In the genomic region with DNA sequence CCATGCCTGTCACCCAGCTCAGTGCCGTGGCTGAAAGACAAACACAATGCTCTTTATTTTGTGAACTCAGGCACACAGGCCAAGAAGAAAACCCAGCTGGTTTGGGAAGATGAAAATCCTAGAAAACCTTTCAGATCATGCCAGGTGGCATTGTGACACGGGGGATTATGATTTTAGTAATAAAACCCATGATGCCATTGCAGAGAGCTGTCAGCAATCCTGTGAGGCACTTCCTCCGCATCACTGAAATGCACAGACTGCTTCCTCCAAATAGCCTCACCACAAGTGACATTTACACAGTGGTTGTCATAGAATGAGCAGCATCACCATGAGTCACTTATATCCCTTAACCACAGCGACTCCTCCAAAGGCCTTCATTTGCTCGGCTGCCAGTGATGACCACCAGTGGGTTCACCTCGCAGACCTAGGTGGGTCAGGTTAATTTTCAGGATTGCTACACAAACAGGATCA, we compare ENCODE assay signal across 10 cellular contexts. TPM values are rescaled to one million over a fixed set of nuclear protein-coding genes. Genes with fewer than 3 reads are reported as not detected.
DNase-seq lines count a peak whose midpoint lies in the region; ATAC-seq and TF ChIP-seq lines count a peak whose summit lies in the region.
"Had no signal": no experiment of that assay in that cellular context is flagged by ENCODE, and none has a peak within 500 bp of the region (broad histone marks: within the 10 kb centered on the region; RNA-seq: fewer than 3 reads in every experiment).

No MANE protein-coding gene starts in this region.

- H2AFZ ChIP-seq in HCT116 (ENCODE audit: low read depth, low read length, poor library complexity, severe bottlenecking): no peak overlapping the region

- H3K27me3 Mint-ChIP-seq in effector memory CD8-positive, alpha-beta T cell: no peaks in the 10 kb centered on the region

- no peak overlapping the region for H3K27ac Mint-ChIP-seq in effector memory CD8-positive, alpha-beta T cell

- TF ChIP-seq RAD21 in HCT116 (IDR thresholded peaks at IDR 0.05; ENCODE audit: low read depth): no peak

- H3K79me2 ChIP-seq in HCT116 (ENCODE audit: insufficient read depth, low read length): no peaks in the 10 kb centered on the region

- H3K36me3 ChIP-seq in HCT116 (ENCODE audit: control insufficient read depth in 1 of 2, insufficient read depth in 2 of 2, low read length in 2 of 2): no peaks in the 10 kb centered on the region; a peak in 1 of 4 replicates
- H3K36me3 ChIP-seq: thoracic aorta had no signal

- peaks cover 8% of the 10 kb centered on the region for H3K36me3 Mint-ChIP-seq in effector memory CD8-positive, alpha-beta T cell (ENCODE audit: insufficient read depth)

- no peak for TF ChIP-seq POLR2A in HCT116 (IDR thresholded peaks at IDR 0.05; ENCODE audit: borderline replicate concordance, extremely low read depth, insufficient read depth, insufficient read length)

- H3K9me2 ChIP-seq in HCT116 (ENCODE audit: insufficient read depth): no peaks in the 10 kb centered on the region

- H3K9me3 Mint-ChIP-seq in effector memory CD8-positive, alpha-beta T cell: no peaks in the 10 kb centered on the region

- no peaks in the 10 kb centered on the region for H3K9me3 ChIP-seq in HCT116 (ENCODE audit: control insufficient read depth in 1 of 2, insufficient read depth in 1 of 2, low read depth in 1 of 2, low read length in 2 of 2)
- H3K9me3 ChIP-seq: right atrium auricular region, thoracic aorta had no signal

- H3K4me1 Mint-ChIP-seq in effector memory CD8-positive, alpha-beta T cell (ENCODE audit: low read depth in 2 of 2): peaks cover 0 to 4% of the 10 kb centered on the region in 2 donors

- CTCF ChIA-PET in HCT116 (lab: Charles Lee): no interaction called here

- no peak overlapping the region for H3K27ac ChIP-seq in HCT116 (ENCODE audit: low read depth, low read length)
- H3K27ac ChIP-seq: right atrium auricular region, thoracic aorta had no signal

- no peak overlapping the region for H3K9ac ChIP-seq in HCT116 (ENCODE audit: low read length)

- H3K4me2 ChIP-seq in HCT116 (ENCODE audit: low read length): peak overlapping the region; percentile 29

- peak; percentile 88 for ATAC-seq in HCT116
- ATAC-seq in effector memory CD8-positive, alpha-beta T cell (replicated peaks): no peak
- no peak for ATAC-seq in HG02678 (IDR thresholded peaks at IDR 0.05; ENCODE audit: unreplicated experiment)

- POLR2A ChIA-PET in HCT116 (lab: Charles Lee): no interaction called here

- DNase-seq in HCT116 (ENCODE audit: low read depth, low spot score) (peak; percentile 26), RPMI7951 (ENCODE audit: low read depth) (peak; percentile 90), epithelial cell of esophagus (ENCODE audit: low read depth) (peak; percentile 29), iPS-NIHi11 (ENCODE audit: low spot score) (no peak)
- DNase-seq in stimulated activated CD8-positive, alpha-beta memory T cell treated with anti-CD3 and anti-CD28 coated beads, Interleukin-4, amount 100 ng/mL, for 48 hours: peak; percentile 34
- DNase-seq in effector memory CD8-positive, alpha-beta T cell: no peak
- DNase-seq: NCI-H510A had no signal

- H3K27me3 ChIP-seq in HCT116 (ENCODE audit: insufficient read depth, low read length): no peaks in the 10 kb centered on the region
- H3K27me3 ChIP-seq: right atrium auricular region had no signal

- TF ChIP-seq CTCF in HCT116 (IDR thresholded peaks at IDR 0.05 in 2 of 3, conservative IDR thresholded peaks at IDR 0.05 in 1 of 3; ENCODE audit: borderline replicate concordance in 1 of 3, insufficient read depth in 1 of 3, low read depth in 2 of 3, low read length in 2 of 3) (no peak), epithelial cell of esophagus (IDR thresholded peaks at IDR 0.05; ENCODE audit: insufficient read depth, low read depth, low read length, missing control alignments) (no peak)

- RAD21 ChIA-PET in HCT116 (lab: Charles Lee; ENCODE audit: low non-redundant PET in 1 of 2, low total read pairs in 2 of 2, uncharacterized antibody in 2 of 2, unreplicated experiment in 2 of 2): no interaction called here

- H4K20me1 ChIP-seq in HCT116 (ENCODE audit: insufficient read depth): no peaks in the 10 kb centered on the region

- H3K4me3 ChIP-seq in HCT116 (replicated peaks in 1 of 2; ENCODE audit: low read depth in 1 of 2, low read length in 2 of 2) (no peak overlapping the region), epithelial cell of esophagus (ENCODE audit: low read length) (no peak overlapping the region)
- H3K4me3 ChIP-seq: right atrium auricular region, thoracic aorta had no signal

- no peak overlapping the region for H3K4me3 Mint-ChIP-seq in effector memory CD8-positive, alpha-beta T cell

- intact Hi-C loops in HCT116 (cut with micrococcal nuclease): no loop called here

- BruUV-seq in HCT116 (replicated peaks; lab: Mats Ljungman, UMichigan): no TSS peak

- H3K4me1 ChIP-seq in HCT116 (ENCODE audit: control insufficient read depth in 1 of 2, insufficient read depth in 2 of 2, low read length in 2 of 2): peaks cover 15 to 16% of the 10 kb centered on the region in 2 experiments
- H3K4me1 ChIP-seq: right atrium auricular region had no signal

TF ChIP-seq in HCT116, 20 proteins besides CTCF, POLR2A, EP300 and RAD21:
- TF ChIP-seq SIN3A (IDR thresholded peaks at IDR 0.05; ENCODE audit: low read depth): no peak
- TF ChIP-seq SP1 (IDR thresholded peaks at IDR 0.05; ENCODE audit: low read depth): 0 out of 2 replicates have a peak, but pooled peaks have one; percentile 22
- peak; percentile 48 for TF ChIP-seq FOSL1 (IDR thresholded peaks at IDR 0.05; ENCODE audit: low read depth)
- TF ChIP-seq JUND (IDR thresholded peaks at IDR 0.05): peak; percentile 43
- TF ChIP-seq, protein P1, sequence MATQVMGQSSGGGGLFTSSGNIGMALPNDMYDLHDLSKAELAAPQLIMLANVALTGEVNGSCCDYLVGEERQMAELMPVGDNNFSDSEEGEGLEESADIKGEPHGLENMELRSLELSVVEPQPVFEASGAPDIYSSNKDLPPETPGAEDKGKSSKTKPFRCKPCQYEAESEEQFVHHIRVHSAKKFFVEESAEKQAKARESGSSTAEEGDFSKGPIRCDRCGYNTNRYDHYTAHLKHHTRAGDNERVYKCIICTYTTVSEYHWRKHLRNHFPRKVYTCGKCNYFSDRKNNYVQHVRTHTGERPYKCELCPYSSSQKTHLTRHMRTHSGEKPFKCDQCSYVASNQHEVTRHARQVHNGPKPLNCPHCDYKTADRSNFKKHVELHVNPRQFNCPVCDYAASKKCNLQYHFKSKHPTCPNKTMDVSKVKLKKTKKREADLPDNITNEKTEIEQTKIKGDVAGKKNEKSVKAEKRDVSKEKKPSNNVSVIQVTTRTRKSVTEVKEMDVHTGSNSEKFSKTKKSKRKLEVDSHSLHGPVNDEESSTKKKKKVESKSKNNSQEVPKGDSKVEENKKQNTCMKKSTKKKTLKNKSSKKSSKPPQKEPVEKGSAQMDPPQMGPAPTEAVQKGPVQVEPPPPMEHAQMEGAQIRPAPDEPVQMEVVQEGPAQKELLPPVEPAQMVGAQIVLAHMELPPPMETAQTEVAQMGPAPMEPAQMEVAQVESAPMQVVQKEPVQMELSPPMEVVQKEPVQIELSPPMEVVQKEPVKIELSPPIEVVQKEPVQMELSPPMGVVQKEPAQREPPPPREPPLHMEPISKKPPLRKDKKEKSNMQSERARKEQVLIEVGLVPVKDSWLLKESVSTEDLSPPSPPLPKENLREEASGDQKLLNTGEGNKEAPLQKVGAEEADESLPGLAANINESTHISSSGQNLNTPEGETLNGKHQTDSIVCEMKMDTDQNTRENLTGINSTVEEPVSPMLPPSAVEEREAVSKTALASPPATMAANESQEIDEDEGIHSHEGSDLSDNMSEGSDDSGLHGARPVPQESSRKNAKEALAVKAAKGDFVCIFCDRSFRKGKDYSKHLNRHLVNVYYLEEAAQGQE (IDR thresholded peaks at IDR 0.05; ENCODE audit: low read depth): no peak

RNA-seq across cellular contexts. Expression of a gene that starts 22.7 kb away (rescaled TPM):
- total RNA-seq in HCT116 (2021; ENCODE audit: unreplicated experiment): 12.7 TPM
- polyA plus RNA-seq in HCT116 (2012): 6.3 and 7.8 TPM in 2 replicates
- total RNA-seq in RPMI7951 (2014; rRNA removed; shearing (Covaris generic)): 19.5 and 20.1 TPM in 2 replicates

RNA-seq across cellular contexts. Expression of a gene that starts 45.7 kb away (rescaled TPM):
- total RNA-seq in HCT116 (2021; ENCODE audit: unreplicated experiment): 22.4 TPM
- 9.2 and 11.1 TPM in 2 replicates for polyA plus RNA-seq in HCT116 (2012)
- 15.3 and 18.2 TPM in 2 replicates for total RNA-seq in RPMI7951 (2014; rRNA removed; shearing (Covaris generic))

RNA-seq across cellular contexts. Expression of a gene that starts 46.0 kb away (rescaled TPM):
- 13.5 TPM for total RNA-seq in HCT116 (2021; ENCODE audit: unreplicated experiment)
- 4.9 and 6.0 TPM in 2 replicates for polyA plus RNA-seq in HCT116 (2012)
- 8.9 and 10.9 TPM in 2 replicates for total RNA-seq in RPMI7951 (2014; rRNA removed; shearing (Covaris generic))

RNA-seq across cellular contexts. Expression of a gene that starts 49.5 kb away (rescaled TPM):
- total RNA-seq in HCT116 (2021; ENCODE audit: unreplicated experiment): not detected
- polyA plus RNA-seq in HCT116 (2012): not detected in 2 replicates
- total RNA-seq in RPMI7951 (2014; rRNA removed; shearing (Covaris generic)): not detected in 2 replicates

Comparison
In these comparisons a context has a peak if more than half of its experiments do, and no peak if none do; other contexts are left out.
1. DNase-seq: peak in HCT116 (single experiment), RPMI7951 (single experiment), epithelial cell of esophagus (single experiment) and stimulated activated CD8-positive, alpha-beta memory T cell treated with anti-CD3 and anti-CD28 coated beads, Interleukin-4, amount 100 ng/mL, for 48 hours (single experiment); none in effector memory CD8-positive, alpha-beta T cell (0 of 3) and iPS-NIHi11 (single experiment).